In genomic region chr15:70097337-70098169, GRCh38 we compare ENCODE assay signal across 8 cellular contexts. TPM values are rescaled to one million over a fixed set of nuclear protein-coding genes. Genes with fewer than 3 reads are reported as not detected.
DNase-seq lines count a peak whose midpoint lies in the region; ATAC-seq and TF ChIP-seq lines count a peak whose summit lies in the region.

Gene TLE3 (minus strand): TSS chr15:70097917. CDS start chr15:70096798, 1,119 bp downstream.

- no peaks in the 10 kb centered on the region for H3F3A ChIP-seq in PC-3 (ENCODE audit: low read length, unreplicated experiment)

- peak; percentile 91 for DNase-seq in DMS153 (lab: John Stamatoyannopoulos, UW)
- DNase-seq in PC-3, result peak; percentile 98
- DNase-seq in activated T-cell treated with anti-CD3 and anti-CD28 coated beads, Interleukin-2, amount 50 U/mL, for 1 hour, result peak; percentile 96
- peak; percentile 83 for DNase-seq in epithelial cell of proximal tubule (ENCODE audit: low read depth)
- DNase-seq in stimulated activated CD8-positive, alpha-beta memory T cell treated with anti-CD3 and anti-CD28 coated beads, Interleukin-7, amount 100 ng/mL, for 1 hour (ENCODE audit: low read depth in 2 of 2), result peak; percentile 95 to 96

- H3K27ac ChIP-seq in PC-3 (ENCODE audit: low read length) (peak within 1 kb of the TSS; percentile 78), mucosa of rectum (ENCODE audit: low read depth in 2 of 2, low read length in 2 of 2) (peak within 1 kb of the TSS; percentile 94 to 95)

- peak; percentile 48 for TF ChIP-seq RAD21 in Ishikawa (IDR thresholded peaks at IDR 0.05; ENCODE audit: low read depth)

- H3K9me2 ChIP-seq in PC-3 (replicated peaks; ENCODE audit: low read length), result no peaks in the 10 kb centered on the region

- H3K79me2 ChIP-seq in PC-3 (ENCODE audit: low read length), result peaks cover 47% of the 10 kb centered on the region

- ATAC-seq in GM21529 (IDR thresholded peaks at IDR 0.05; ENCODE audit: unreplicated experiment) (peak; percentile 59), PC-3 (peak; percentile 42)

- 0 out of 2 replicates have a peak within 1 kb of the TSS, but pooled peaks have one; percentile 20 for H2AFZ ChIP-seq in PC-3 (ENCODE audit: low read length)

- H4K20me1 ChIP-seq in PC-3 (ENCODE audit: low read length), result peaks cover 36% of the 10 kb centered on the region

- POLR2A ChIA-PET in PC-3 (lab: Charles Lee; ENCODE audit: unreplicated experiment), result interaction anchor here (0.6 to 0.7 kb wide), 3 partner anchors 379 to 684 kb away, joined by 3 to 8 read pairs (median 4); partner anchors contain the start of gene KIF23

- peak; percentile 33 for TF ChIP-seq CTCF in PC-3 (conservative IDR thresholded peaks at IDR 0.05; ENCODE audit: low read depth, low read length)
- peak; percentile 38 for TF ChIP-seq CTCF in epithelial cell of proximal tubule (conservative IDR thresholded peaks at IDR 0.05; ENCODE audit: low read depth, low read length)

- TF ChIP-seq EP300 in Ishikawa (IDR thresholded peaks at IDR 0.05; ENCODE audit: borderline replicate concordance), result peak; percentile 32; the same call in 1 of the 2 replicates

- CTCF ChIA-PET in PC-3 (lab: Charles Lee), result no interaction called here

- H3K9me3 ChIP-seq in PC-3 (ENCODE audit: low read length) (no peaks in the 10 kb centered on the region), mucosa of rectum (ENCODE audit: control insufficient read depth in 2 of 2, low read length in 2 of 2) (no peaks in the 10 kb centered on the region)

- intact Hi-C loops in PC-3 (cut with micrococcal nuclease), result loop anchor here (1.0 to 5.0 kb wide), 5 partner anchors 380 to 630 kb away; no protein-coding TSS in a partner anchor

- H3K27me3 ChIP-seq in PC-3 (ENCODE audit: low read length), result no peaks in the 10 kb centered on the region
- no peaks in the 10 kb centered on the region for H3K27me3 ChIP-seq in mucosa of rectum (ENCODE audit: control insufficient read depth in 2 of 2, insufficient read depth in 2 of 2, low read length in 2 of 2)

- peak within 1 kb of the TSS; percentile 98 for H3K4me2 ChIP-seq in PC-3 (ENCODE audit: low read length)

- TSS peak; percentile 70 for BruUV-seq in PC-3 (replicated peaks; lab: Mats Ljungman, UMichigan)

- H3K4me3 ChIP-seq in PC-3 (ENCODE audit: low read length) (peak within 1 kb of the TSS; percentile 98), epithelial cell of proximal tubule (ENCODE audit: low read depth, low read length) (peak within 1 kb of the TSS; percentile 94), mucosa of rectum (ENCODE audit: low read length in 2 of 2) (peak within 1 kb of the TSS; percentile 87 to 92)

- peaks cover 7% of the 10 kb centered on the region for H3K36me3 ChIP-seq in PC-3 (ENCODE audit: low read depth, low read length)
- peaks cover 0 to 4% of the 10 kb centered on the region in 2 donors for H3K36me3 ChIP-seq in mucosa of rectum (ENCODE audit: control insufficient read depth in 2 of 2, insufficient read depth in 2 of 2, low read length in 2 of 2)

- H3K4me1 ChIP-seq in PC-3 (ENCODE audit: insufficient read depth, low read length), result peaks cover 45% of the 10 kb centered on the region
- H3K4me1 ChIP-seq in mucosa of rectum (ENCODE audit: control insufficient read depth in 2 of 2, insufficient read depth in 2 of 2, low read length in 2 of 2), result peaks cover 44 to 48% of the 10 kb centered on the region in 2 donors

- H3K9ac ChIP-seq in PC-3 (ENCODE audit: low read length) (peak within 1 kb of the TSS; percentile 96), mucosa of rectum (ENCODE audit: low read depth in 1 of 2, low read length in 2 of 2) (peak within 1 kb of the TSS; percentile 84 to 88)

TF ChIP-seq in Ishikawa, 13 proteins besides CTCF, POLR2A, EP300 and RAD21:
- TF ChIP-seq TAF1 (IDR thresholded peaks at IDR 0.05; ENCODE audit: low read depth) (peak; percentile 45), TCF12 (IDR thresholded peaks at IDR 0.05; ENCODE audit: low read depth) (peak; percentile 49), CREB1 (IDR thresholded peaks at IDR 0.05; ENCODE audit: low read depth) (peak; percentile 56), MAX (IDR thresholded peaks at IDR 0.05) (peak; percentile 99), CEBPB (IDR thresholded peaks at IDR 0.05) (no peak), YY1 (IDR thresholded peaks at IDR 0.05; ENCODE audit: low read depth) (no peak), FOXM1 (IDR thresholded peaks at IDR 0.05; ENCODE audit: borderline replicate concordance, low read depth) (0 out of 2 replicates have a peak, but pooled peaks have one; percentile 17), USF1 (IDR thresholded peaks at IDR 0.05) (peak; percentile 87)

RNA-seq across cellular contexts. Expression of gene TLE3, which starts in this region (rescaled TPM):
- total RNA-seq in PC-3 (2014; rRNA removed) (72.5 and 109 TPM in 2 replicates), epithelial cell of proximal tubule (20.5 and 34.8 TPM in 2 replicates)

Comparison
In these comparisons a context has a peak if more than half of its experiments do, and no peak if none do; other contexts are left out.
1. Peak in every context shown above with its lines: DNase-seq, ATAC-seq, H3K4me3 ChIP-seq and H3K27ac ChIP-seq.